23 cellular contexts compared by ENCODE assay signal in genomic region chr18:25287096-25287495, GRCh38.
A peak's percentile ranks its signal among the peaks of the same experiment; 100 is the strongest.
DNase-seq lines count a peak whose midpoint lies in the region; TF ChIP-seq lines count a peak whose summit lies in the region.
"Had no signal": no experiment of that assay in that cellular context is flagged by ENCODE, and none has a peak within 500 bp of the region (broad histone marks: within the 10 kb centered on the region; RNA-seq: fewer than 3 reads in every experiment).

No MANE protein-coding gene starts in this region.

- no peak overlapping the region for H3K4ac ChIP-seq in H9 (ENCODE audit: low read depth, low read length)

- H2BK120ac ChIP-seq in H9 (ENCODE audit: low read depth, low read length, poor library complexity, severe bottlenecking), result no peak overlapping the region

- intact Hi-C loops in activated T-helper 1 cell treated with anti-CD3 and anti-CD28 coated beads, Interleukin-12 subunit alpha, Interleukin-12 subunit beta, Interleukin-2, Interleukin-4 antibody, amounts not matched to agents 30 ng/mL and 10 ng/mL and 1 ng/mL, durations not matched to agents 14 hours and 24 hours and 36 hours (cut with micrococcal nuclease), result no loop called here

- H3K23me2 ChIP-seq in H9 (ENCODE audit: insufficient read length, low read depth, low read length, poor library complexity, severe bottlenecking), result no peaks in the 10 kb centered on the region

- H3K4me3 ChIP-seq in HEK293 (ENCODE audit: low read depth, low read length) (no peak overlapping the region), hepatocyte (no peak overlapping the region)
- H3K4me3 ChIP-seq: BLaER1, GM12878, GM23248, HAP-1, SJCRH30 had no signal

- no peak overlapping the region for H3T11ph ChIP-seq in H9 (ENCODE audit: low read length)

- no peak overlapping the region for H3K4me3 Mint-ChIP-seq in activated T-helper 1 cell treated with anti-CD3 and anti-CD28 coated beads, Interleukin-12 subunit alpha, Interleukin-12 subunit beta, Interleukin-2, Interleukin-4 antibody, amounts not matched to agents 30 ng/mL and 10 ng/mL and 1 ng/mL, durations not matched to agents 14 hours and 24 hours and 36 hours
- H3K4me3 Mint-ChIP-seq in H9, result no peak overlapping the region
- H3K4me3 Mint-ChIP-seq: CD4-positive, alpha-beta T cell had no signal

- no peaks in the 10 kb centered on the region for H3K4me1 Mint-ChIP-seq in activated T-helper 1 cell treated with anti-CD3 and anti-CD28 coated beads, Interleukin-12 subunit alpha, Interleukin-12 subunit beta, Interleukin-2, Interleukin-4 antibody, amounts not matched to agents 30 ng/mL and 10 ng/mL and 1 ng/mL, durations not matched to agents 14 hours and 24 hours and 36 hours (ENCODE audit: low read depth)
- peaks cover 16 to 18% of the 10 kb centered on the region in 2 experiments for H3K4me1 Mint-ChIP-seq in H9

- no peaks in the 10 kb centered on the region for H3K27me3 ChIP-seq in hepatocyte
- H3K27me3 ChIP-seq in H9 (ENCODE audit: insufficient read depth, low read length), result no peaks in the 10 kb centered on the region
- H3K27me3 ChIP-seq: BLaER1, SJCRH30 had no signal

- POLR2A ChIA-PET in HEK293 (lab: Yijun Ruan, JAX), result no interaction called here

- H3K27ac Mint-ChIP-seq in activated T-helper 1 cell treated with anti-CD3 and anti-CD28 coated beads, Interleukin-12 subunit alpha, Interleukin-12 subunit beta, Interleukin-2, Interleukin-4 antibody, amounts not matched to agents 30 ng/mL and 10 ng/mL and 1 ng/mL, durations not matched to agents 14 hours and 24 hours and 36 hours, result no peak overlapping the region
- H3K27ac Mint-ChIP-seq in H9, result no peak overlapping the region
- H3K27ac Mint-ChIP-seq: CD4-positive, alpha-beta T cell had no signal

- H4K91ac ChIP-seq in H9 (ENCODE audit: insufficient read length, low read depth, low read length), result no peak overlapping the region

- H2AFZ ChIP-seq in hepatocyte (no peak overlapping the region), H9 (ENCODE audit: low read length) (no peak overlapping the region)
- H2AFZ ChIP-seq: GM23248 had no signal

- H3K4me1 ChIP-seq in HEK293 (ENCODE audit: control insufficient read depth, insufficient read depth, low read length), result peaks cover 35% of the 10 kb centered on the region
- H3K4me1 ChIP-seq in hepatocyte (ENCODE audit: insufficient read depth), result peaks cover 24% of the 10 kb centered on the region
- H3K4me1 ChIP-seq in H9 (ENCODE audit: insufficient read depth, low read length), result peaks cover 7% of the 10 kb centered on the region; the same call in 1 of the 2 replicates
- H3K4me1 ChIP-seq: BLaER1, Caco-2, HAP-1 had no signal

- H4K8ac ChIP-seq in H9 (replicated peaks; ENCODE audit: insufficient read length, low read depth, low read length), result no peak overlapping the region

- H2BK12ac ChIP-seq in H9 (ENCODE audit: insufficient read length, low read depth, low read length), result no peak overlapping the region

- H2BK15ac ChIP-seq in H9 (ENCODE audit: low read depth, low read length), result no peak overlapping the region

- no peaks in the 10 kb centered on the region for H3K9me3 Mint-ChIP-seq in activated T-helper 1 cell treated with anti-CD3 and anti-CD28 coated beads, Interleukin-12 subunit alpha, Interleukin-12 subunit beta, Interleukin-2, Interleukin-4 antibody, amounts not matched to agents 30 ng/mL and 10 ng/mL and 1 ng/mL, durations not matched to agents 14 hours and 24 hours and 36 hours
- H3K9me3 Mint-ChIP-seq in H9, result no peaks in the 10 kb centered on the region; a peak in 1 of 5 replicates
- H3K9me3 Mint-ChIP-seq: CD4-positive, alpha-beta T cell had no signal

- no peak overlapping the region for H3K14ac ChIP-seq in H9 (ENCODE audit: insufficient read depth, low read length)

- H2BK5ac ChIP-seq in H9 (ENCODE audit: insufficient read length, low read length), result no peak overlapping the region

- H3K23ac ChIP-seq in H9 (ENCODE audit: insufficient read length, low read depth, low read length), result no peak overlapping the region

- H2BK20ac ChIP-seq in H9 (ENCODE audit: low read depth, low read length, poor library complexity, severe bottlenecking), result no peak overlapping the region

- CTCF ChIA-PET in HEK293 (lab: Yijun Ruan, JAX), result interaction anchor here (0.6 kb wide), 1 partner anchor 554 kb away, joined by 3 read pairs; no protein-coding TSS in a partner anchor

- H3K9ac ChIP-seq in H9 (ENCODE audit: extremely low read depth, insufficient read length, low read length), result no peak overlapping the region
- H3K9ac ChIP-seq: BLaER1, KMS-11 had no signal

- no peak overlapping the region for H4K5ac ChIP-seq in H9 (ENCODE audit: insufficient read length, low read depth, low read length)

- H3K9me3 ChIP-seq in HEK293 (ENCODE audit: control insufficient read depth, insufficient read depth, low read depth, low read length), result no peaks in the 10 kb centered on the region
- H3K9me3 ChIP-seq in hepatocyte (ENCODE audit: low read depth), result no peaks in the 10 kb centered on the region
- no peaks in the 10 kb centered on the region for H3K9me3 ChIP-seq in H9 (ENCODE audit: control insufficient read depth, low read depth, low read length)
- H3K9me3 ChIP-seq: BLaER1, Caco-2, HAP-1, SJCRH30 had no signal

- no peak overlapping the region for H3K27ac ChIP-seq in HEK293 (ENCODE audit: extremely low read depth, low read depth, low read length)
- H3K27ac ChIP-seq in hepatocyte, result no peak overlapping the region
- H3K27ac ChIP-seq in H9 (ENCODE audit: insufficient read length, low read depth, low read length), result no peak overlapping the region
- H3K27ac ChIP-seq: BLaER1, GM23248, KMS-11, SJCRH30 had no signal

- TF ChIP-seq CTCF in HEK293 (tag by site-specific recombination; IDR thresholded peaks at IDR 0.05), result no peak
- no peak for TF ChIP-seq CTCF in hepatocyte (IDR thresholded peaks at IDR 0.05; ENCODE audit: poor library complexity)
- TF ChIP-seq CTCF in H9 (conservative IDR thresholded peaks at IDR 0.05), result no peak

- H3K18ac ChIP-seq in H9 (ENCODE audit: insufficient read length, low read depth, low read length), result no peak overlapping the region

- H3K9me2 ChIP-seq in hepatocyte (replicated peaks; ENCODE audit: insufficient read depth), result no peaks in the 10 kb centered on the region

- DNase-seq in RPMI7951 (ENCODE audit: low read depth) (peak; percentile 6), hepatocyte (ENCODE audit: low spot score) (no peak), retina (peak; percentile 17), H9 (no peak), ecto neural progenitor cell (ENCODE audit: low spot score) (no peak)
- DNase-seq in activated T-helper 1 cell treated with anti-CD3 and anti-CD28 coated beads, Interleukin-12 subunit alpha, Interleukin-12 subunit beta, Interleukin-2, Interleukin-4 antibody, amounts not matched to agents 30 ng/mL and 10 ng/mL and 1 ng/mL, durations not matched to agents 14 hours and 24 hours and 36 hours (ENCODE audit: low spot score), result no peak
- DNase-seq: ACHN; Caco-2; CD4-positive, alpha-beta T cell; DMS 273 treated with DMSO at 0.1 percent for 48 hours; IMR-90; NCI-H1105 treated with DMSO at 0.1 percent for 48 hours; NCI-H2029 treated with DMSO at 0.1 percent for 48 hours; NCI-H2171 treated with DMSO at 0.1 percent for 48 hours; NCI-H524 treated with DMSO at 0.1 percent for 48 hours; NCI-H82; SJCRH30 had no signal

- H3K36me3 ChIP-seq in HEK293 (ENCODE audit: control insufficient read depth in 2 of 2, insufficient read depth in 1 of 2, low read length in 2 of 2), result no peaks in the 10 kb centered on the region
- H3K36me3 ChIP-seq in hepatocyte (replicated peaks; ENCODE audit: insufficient read depth, low read depth), result no peaks in the 10 kb centered on the region
- H3K36me3 ChIP-seq: BLaER1, HAP-1, SJCRH30 had no signal

- H4K20me1 ChIP-seq in hepatocyte (ENCODE audit: insufficient read depth, poor library complexity, severe bottlenecking), result no peaks in the 10 kb centered on the region
- no peaks in the 10 kb centered on the region for H4K20me1 ChIP-seq in H9 (ENCODE audit: control insufficient read depth, insufficient read depth, insufficient read length)
- H4K20me1 ChIP-seq: BLaER1 had no signal

- no peak overlapping the region for H2AK5ac ChIP-seq in H9 (ENCODE audit: insufficient read length, low read length)

- no peaks in the 10 kb centered on the region for H3K36me3 Mint-ChIP-seq in activated T-helper 1 cell treated with anti-CD3 and anti-CD28 coated beads, Interleukin-12 subunit alpha, Interleukin-12 subunit beta, Interleukin-2, Interleukin-4 antibody, amounts not matched to agents 30 ng/mL and 10 ng/mL and 1 ng/mL, durations not matched to agents 14 hours and 24 hours and 36 hours (ENCODE audit: low read depth)
- no peaks in the 10 kb centered on the region for H3K36me3 Mint-ChIP-seq in H9 (ENCODE audit: insufficient read depth in 1 of 3, low read depth in 3 of 3)

- H3K79me1 ChIP-seq in H9 (ENCODE audit: insufficient read depth, low read depth, low read length, poor library complexity, severe bottlenecking), result no peaks in the 10 kb centered on the region

- H3K56ac ChIP-seq in H9 (ENCODE audit: insufficient read length, low read depth, low read length), result no peak overlapping the region

- WGBS in hepatocyte (ENCODE audit: low lambda C conversion rate, missing lambda C conversion rate), result 62% methylated on average over 8 of the region's 8 CpGs
- WGBS in H9 (ENCODE audit: extremely low coverage, insufficient read length, low lambda C conversion rate), result no CpG with 5 or more reads among the region's 8 CpGs

- H3K4me2 ChIP-seq in hepatocyte (peak overlapping the region; percentile 14), H9 (ENCODE audit: insufficient read depth, insufficient read length, low read length) (no peak overlapping the region)
- H3K4me2 ChIP-seq: BLaER1, KMS-11 had no signal

- H3K27me3 Mint-ChIP-seq in activated T-helper 1 cell treated with anti-CD3 and anti-CD28 coated beads, Interleukin-12 subunit alpha, Interleukin-12 subunit beta, Interleukin-2, Interleukin-4 antibody, amounts not matched to agents 30 ng/mL and 10 ng/mL and 1 ng/mL, durations not matched to agents 14 hours and 24 hours and 36 hours (ENCODE audit: insufficient read depth), result peaks cover 2% of the 10 kb centered on the region
- H3K27me3 Mint-ChIP-seq in H9 (ENCODE audit: low read depth), result no peaks in the 10 kb centered on the region; the same call in 1 of the 2 replicates
- H3K27me3 Mint-ChIP-seq: CD4-positive, alpha-beta T cell had no signal

- H3K79me2 ChIP-seq in hepatocyte (no peaks in the 10 kb centered on the region), H9 (ENCODE audit: insufficient read depth, low read length) (no peaks in the 10 kb centered on the region)

TF ChIP-seq in HEK293, 187 proteins besides CTCF, POLR2A, EP300 and RAD21:
- TF ChIP-seq GLIS1 (tag by site-specific recombination; IDR thresholded peaks at IDR 0.05), result no peak
- 0 out of 2 replicates have a peak, but pooled peaks have one; percentile 15 for TF ChIP-seq FEZF1 (tag by site-specific recombination; IDR thresholded peaks at IDR 0.05)
- no peak for TF ChIP-seq ZNF529 (tag by site-specific recombination; IDR thresholded peaks at IDR 0.05; ENCODE audit: insufficient replicate concordance)
- TF ChIP-seq ZNF133 (tag by site-specific recombination; IDR thresholded peaks at IDR 0.05), result no peak
TF ChIP-seq in HEK293: peak in this region for 1.

Comparison
In these comparisons a context has a peak if more than half of its experiments do, and no peak if none do; other contexts are left out.
1. DNase-seq: peak in RPMI7951 (single experiment) and retina (single experiment); none in hepatocyte (single experiment), activated T-helper 1 cell treated with anti-CD3 and anti-CD28 coated beads, Interleukin-12 subunit alpha, Interleukin-12 subunit beta, Interleukin-2, Interleukin-4 antibody, amounts not matched to agents 30 ng/mL and 10 ng/mL and 1 ng/mL, durations not matched to agents 14 hours and 24 hours and 36 hours (single experiment), H9 (single experiment) and ecto neural progenitor cell (single experiment).